Comparison of ENCODE assay signal across 8 cellular contexts in the genomic region with DNA sequence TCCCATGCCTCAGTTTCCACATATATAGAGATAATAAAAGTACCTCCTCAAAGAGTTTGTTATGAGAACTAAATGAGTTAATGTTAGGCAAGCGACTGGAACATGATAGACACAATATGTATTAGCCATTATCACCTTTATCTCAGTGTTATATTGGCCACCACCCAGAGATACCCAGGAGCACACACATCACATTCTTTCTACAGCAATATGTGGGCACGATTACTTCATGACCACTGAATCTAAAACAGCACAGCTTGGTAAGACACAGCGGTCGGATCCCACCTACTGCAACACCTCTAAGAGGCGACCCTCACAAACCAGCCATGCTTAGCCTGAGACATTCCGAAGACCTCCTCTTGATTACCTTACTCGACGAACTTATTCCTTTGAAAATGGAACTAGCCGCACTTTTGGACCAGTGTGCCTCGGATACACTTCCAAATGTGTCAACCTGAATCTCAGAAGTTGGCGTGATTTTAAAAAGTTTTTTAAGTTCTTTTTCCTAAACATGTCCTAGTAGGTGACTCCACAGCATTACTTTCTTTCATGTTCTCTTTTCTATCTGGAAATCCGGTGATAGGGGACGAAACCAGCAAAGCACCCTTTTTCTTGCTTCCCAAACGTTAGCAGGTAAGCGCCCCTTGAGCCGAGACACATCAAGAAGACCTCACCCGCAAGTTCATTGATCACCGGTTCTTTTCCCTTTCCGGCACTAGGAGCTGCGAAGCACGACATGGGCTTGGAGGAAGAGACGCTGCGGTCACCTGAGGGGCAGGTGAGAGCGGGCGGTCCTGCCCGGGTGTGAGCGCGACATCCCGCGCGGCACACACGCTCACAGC. TPM values are rescaled to one million over a fixed set of nuclear protein-coding genes. Genes with fewer than 3 reads are reported as not detected.
DNase-seq lines count a peak whose midpoint lies in the region; ATAC-seq and TF ChIP-seq lines count a peak whose summit lies in the region.

No MANE protein-coding gene starts in this region.

- TF ChIP-seq POLR2A in breast epithelium (IDR thresholded peaks at IDR 0.05) = no peak
- TF ChIP-seq POLR2A in vagina (IDR thresholded peaks at IDR 0.05) = no peak

- H3K27me3 ChIP-seq in SK-N-SH (ENCODE audit: insufficient read depth) (no peaks in the 10 kb centered on the region), MG63 (no peaks in the 10 kb centered on the region), breast epithelium (no peaks in the 10 kb centered on the region), vagina (no peaks in the 10 kb centered on the region)

- H2AFZ ChIP-seq in SK-N-SH (ENCODE audit: low read depth) = peak overlapping the region; percentile 81; the same call in 1 of the 2 replicates

- POLR2A ChIA-PET in SK-N-SH (lab: Yijun Ruan, JAX) = no interaction called here

- no peak for DNase-seq in SK-N-SH
- no peak for DNase-seq in MG63
- peak in 1 of 2 donors; percentile 33 for DNase-seq in breast epithelium (ENCODE audit: low spot score in 2 of 2)
- DNase-seq in memory B cell (ENCODE audit: low spot score in 2 of 2) = no peak
- DNase-seq in vagina (ENCODE audit: extremely low spot score in 2 of 2) = peak in 1 of 2 donors; percentile 79

- TF ChIP-seq CTCF in SK-N-SH (IDR thresholded peaks at IDR 0.05) (no peak), breast epithelium (IDR thresholded peaks at IDR 0.05) (no peak), vagina (IDR thresholded peaks at IDR 0.05) (no peak)

- WGBS in SK-N-SH (ENCODE audit: low lambda C conversion rate) = 40% methylated on average over 26 of the region's 32 CpGs

- no peaks in the 10 kb centered on the region for H3K9me2 ChIP-seq in SK-N-SH

- H3K9ac ChIP-seq in SK-N-SH = peak overlapping the region; percentile 60

- intact Hi-C loops in breast epithelium (cut with DNase I; ENCODE audit: low total_unique reads) = loop anchor here (10.0 kb wide), 1 partner anchor 630 kb away; no protein-coding TSS in a partner anchor
- intact Hi-C loops in vagina (cut with DNase I) = loop anchor here (5.0 kb wide), 1 partner anchor 983 kb away; a partner anchor contains a TSS

- H3K27me3 Mint-ChIP-seq in memory B cell = no peaks in the 10 kb centered on the region

- no peaks in the 10 kb centered on the region for H3K79me2 ChIP-seq in SK-N-SH (ENCODE audit: insufficient read depth)

- H3K4me1 Mint-ChIP-seq in memory B cell = peaks cover 20% of the 10 kb centered on the region

- peak overlapping the region; percentile 86 for H3K4me3 Mint-ChIP-seq in memory B cell

- no peaks in the 10 kb centered on the region for H3K9me3 ChIP-seq in SK-N-SH
- no peaks in the 10 kb centered on the region for H3K9me3 ChIP-seq in MG63
- no peaks in the 10 kb centered on the region for H3K9me3 ChIP-seq in breast epithelium
- H3K9me3 ChIP-seq in vagina = no peaks in the 10 kb centered on the region

- peaks cover 5% of the 10 kb centered on the region for H3K36me3 Mint-ChIP-seq in memory B cell

- peaks cover 0 to 10% of the 10 kb centered on the region in 2 experiments; a peak in 1 of 4 replicates for H3K4me1 ChIP-seq in SK-N-SH (ENCODE audit: control insufficient read depth in 1 of 2, insufficient read depth in 2 of 2, low read depth in 1 of 2, low read length in 1 of 2)
- peaks cover 0 to 4% of the 10 kb centered on the region in 2 donors for H3K4me1 ChIP-seq in breast epithelium
- H3K4me1 ChIP-seq in vagina = peaks cover 11% of the 10 kb centered on the region

- peak overlapping the region; percentile 93 for H3K27ac Mint-ChIP-seq in memory B cell

- H3K4me2 ChIP-seq in SK-N-SH = peak overlapping the region; percentile 92

- CTCF ChIA-PET in SK-N-SH (lab: Yijun Ruan, JAX) = interaction anchor here (0.9 kb wide), 1 partner anchor 638 kb away, joined by 3 read pairs; no protein-coding TSS in a partner anchor

- H3F3A ChIP-seq in SK-N-SH (replicated peaks; ENCODE audit: insufficient read depth) = no peaks in the 10 kb centered on the region

- TF ChIP-seq EP300 in SK-N-SH (IDR thresholded peaks at IDR 0.05; ENCODE audit: borderline replicate concordance in 1 of 2, low read depth in 1 of 2, low read length in 1 of 2) = no peak

- H3K4me3 ChIP-seq in SK-N-SH (ENCODE audit: low read depth in 2 of 2, low read length in 1 of 2) (peak overlapping the region; percentile 82 to 98), MG63 (peak overlapping the region; percentile 66), breast epithelium (peak overlapping the region; percentile 69 to 97 (median 95)), vagina (peak overlapping the region; percentile 95 to 97)

- TF ChIP-seq RAD21 in SK-N-SH (IDR thresholded peaks at IDR 0.05; ENCODE audit: low read length) = no peak

- no peaks in the 10 kb centered on the region for H3K36me3 ChIP-seq in SK-N-SH (replicated peaks in 1 of 2; ENCODE audit: control insufficient read depth in 1 of 2, insufficient read depth in 2 of 2, low read length in 1 of 2)
- H3K36me3 ChIP-seq in MG63 = no peaks in the 10 kb centered on the region
- no peaks in the 10 kb centered on the region for H3K36me3 ChIP-seq in breast epithelium
- H3K36me3 ChIP-seq in vagina = no peaks in the 10 kb centered on the region

- no peak overlapping the region for H3K27ac ChIP-seq in SK-N-SH (ENCODE audit: low read depth in 2 of 2, low read length in 1 of 2)
- peak overlapping the region; percentile 92 to 96 for H3K27ac ChIP-seq in breast epithelium
- H3K27ac ChIP-seq in vagina = peak overlapping the region; percentile 93

- H4K20me1 ChIP-seq in SK-N-SH (ENCODE audit: insufficient read depth) = no peaks in the 10 kb centered on the region

- no peaks in the 10 kb centered on the region for H3K9me3 Mint-ChIP-seq in memory B cell

- ATAC-seq in SK-N-SH treated with all-trans-retinoic acid at 6 μM for 48 hours = no peak
- no peak for ATAC-seq in memory B cell (ENCODE audit: low read depth)
- no peak for ATAC-seq in HG03520 (IDR thresholded peaks at IDR 0.05; ENCODE audit: unreplicated experiment)
- ATAC-seq in HG03342 (IDR thresholded peaks at IDR 0.05; ENCODE audit: unreplicated experiment) = no peak

TF ChIP-seq in SK-N-SH, 30 proteins besides CTCF, POLR2A, EP300 and RAD21 (continues in another document):
- no peak for TF ChIP-seq TCF12 (IDR thresholded peaks at IDR 0.05)
- no peak for TF ChIP-seq MXI1 (IDR thresholded peaks at IDR 0.05; ENCODE audit: low read depth, low read length)
- no peak for TF ChIP-seq SMC3 (IDR thresholded peaks at IDR 0.05; ENCODE audit: low read depth, low read length)
- TF ChIP-seq GATA2 (CRISPR knock-in tag; IDR thresholded peaks at IDR 0.05) = no peak
- TF ChIP-seq, protein P1, sequence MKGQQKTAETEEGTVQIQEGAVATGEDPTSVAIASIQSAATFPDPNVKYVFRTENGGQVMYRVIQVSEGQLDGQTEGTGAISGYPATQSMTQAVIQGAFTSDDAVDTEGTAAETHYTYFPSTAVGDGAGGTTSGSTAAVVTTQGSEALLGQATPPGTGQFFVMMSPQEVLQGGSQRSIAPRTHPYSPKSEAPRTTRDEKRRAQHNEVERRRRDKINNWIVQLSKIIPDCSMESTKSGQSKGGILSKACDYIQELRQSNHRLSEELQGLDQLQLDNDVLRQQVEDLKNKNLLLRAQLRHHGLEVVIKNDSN (IDR thresholded peaks at IDR 0.05; ENCODE audit: borderline replicate concordance, low read depth) = no peak
- no peak for TF ChIP-seq RFX5 (IDR thresholded peaks at IDR 0.05; ENCODE audit: low read length)
- TF ChIP-seq TEAD4 (IDR thresholded peaks at IDR 0.05; ENCODE audit: borderline replicate concordance, insufficient read depth) = no peak

TF ChIP-seq in SK-N-SH treated with all-trans-retinoic acid at 6 μM for 48 hours, 23 proteins besides CTCF, POLR2A, EP300 and RAD21 (continues in another document):
- TF ChIP-seq, protein P2, sequence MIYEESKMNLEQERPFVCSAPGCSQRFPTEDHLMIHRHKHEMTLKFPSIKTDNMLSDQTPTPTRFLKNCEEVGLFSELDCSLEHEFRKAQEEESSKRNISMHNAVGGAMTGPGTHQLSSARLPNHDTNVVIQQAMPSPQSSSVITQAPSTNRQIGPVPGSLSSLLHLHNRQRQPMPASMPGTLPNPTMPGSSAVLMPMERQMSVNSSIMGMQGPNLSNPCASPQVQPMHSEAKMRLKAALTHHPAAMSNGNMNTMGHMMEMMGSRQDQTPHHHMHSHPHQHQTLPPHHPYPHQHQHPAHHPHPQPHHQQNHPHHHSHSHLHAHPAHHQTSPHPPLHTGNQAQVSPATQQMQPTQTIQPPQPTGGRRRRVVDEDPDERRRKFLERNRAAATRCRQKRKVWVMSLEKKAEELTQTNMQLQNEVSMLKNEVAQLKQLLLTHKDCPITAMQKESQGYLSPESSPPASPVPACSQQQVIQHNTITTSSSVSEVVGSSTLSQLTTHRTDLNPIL (CRISPR knock-in tag; IDR thresholded peaks at IDR 0.05; ENCODE audit: low read depth) = no peak
- TF ChIP-seq TOX (CRISPR knock-in tag; IDR thresholded peaks at IDR 0.05; ENCODE audit: borderline replicate concordance) = no peak
- TF ChIP-seq, protein P3, sequence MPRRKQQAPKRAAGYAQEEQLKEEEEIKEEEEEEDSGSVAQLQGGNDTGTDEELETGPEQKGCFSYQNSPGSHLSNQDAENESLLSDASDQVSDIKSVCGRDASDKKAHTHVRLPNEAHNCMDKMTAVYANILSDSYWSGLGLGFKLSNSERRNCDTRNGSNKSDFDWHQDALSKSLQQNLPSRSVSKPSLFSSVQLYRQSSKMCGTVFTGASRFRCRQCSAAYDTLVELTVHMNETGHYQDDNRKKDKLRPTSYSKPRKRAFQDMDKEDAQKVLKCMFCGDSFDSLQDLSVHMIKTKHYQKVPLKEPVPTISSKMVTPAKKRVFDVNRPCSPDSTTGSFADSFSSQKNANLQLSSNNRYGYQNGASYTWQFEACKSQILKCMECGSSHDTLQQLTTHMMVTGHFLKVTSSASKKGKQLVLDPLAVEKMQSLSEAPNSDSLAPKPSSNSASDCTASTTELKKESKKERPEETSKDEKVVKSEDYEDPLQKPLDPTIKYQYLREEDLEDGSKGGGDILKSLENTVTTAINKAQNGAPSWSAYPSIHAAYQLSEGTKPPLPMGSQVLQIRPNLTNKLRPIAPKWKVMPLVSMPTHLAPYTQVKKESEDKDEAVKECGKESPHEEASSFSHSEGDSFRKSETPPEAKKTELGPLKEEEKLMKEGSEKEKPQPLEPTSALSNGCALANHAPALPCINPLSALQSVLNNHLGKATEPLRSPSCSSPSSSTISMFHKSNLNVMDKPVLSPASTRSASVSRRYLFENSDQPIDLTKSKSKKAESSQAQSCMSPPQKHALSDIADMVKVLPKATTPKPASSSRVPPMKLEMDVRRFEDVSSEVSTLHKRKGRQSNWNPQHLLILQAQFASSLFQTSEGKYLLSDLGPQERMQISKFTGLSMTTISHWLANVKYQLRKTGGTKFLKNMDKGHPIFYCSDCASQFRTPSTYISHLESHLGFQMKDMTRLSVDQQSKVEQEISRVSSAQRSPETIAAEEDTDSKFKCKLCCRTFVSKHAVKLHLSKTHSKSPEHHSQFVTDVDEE (CRISPR knock-in tag; IDR thresholded peaks at IDR 0.05) = no peak
- no peak for TF ChIP-seq ARNTL (CRISPR knock-in tag; IDR thresholded peaks at IDR 0.05; ENCODE audit: borderline replicate concordance, low read depth)
- TF ChIP-seq ZC3H10 (CRISPR knock-in tag; IDR thresholded peaks at IDR 0.05) = no peak

RNA-seq across cellular contexts. Expression of a gene that starts 0.9 kb away (rescaled TPM):
- polyA plus RNA-seq in SK-N-SH (2012; rRNA removed) = 12.0 and 12.3 TPM in 2 replicates
- 17.1 and 27.9 TPM in 2 replicates for polyA plus RNA-seq in SK-N-SH (2012; cell fraction: cytosol; rRNA removed)
- polyA plus RNA-seq in SK-N-SH (2012; cell fraction: nucleus; rRNA removed) = 8.3 and 9.1 TPM in 2 replicates
- 0.22 and 1.8 TPM in 2 replicates for total RNA-seq in MG63 (2014; rRNA removed; shearing (Covaris generic); ENCODE audit: low replicate concordance)
- total RNA-seq in breast epithelium (10 to 100 TPM in 2 of 3 donors, 1 to 10 TPM in 1; 7.5 to 29.2 (median 17.0) TPM), vagina (30.2 TPM)

Comparison
In these comparisons a context has a peak if more than half of its experiments do, and no peak if none do; other contexts are left out.
1. H3K27ac ChIP-seq: peak in breast epithelium (2 of 2) and vagina (single experiment); none in SK-N-SH (0 of 2).
2. Peak in every context shown above with its lines, with median percentiles within 50 percentile points of each other: H3K4me3 ChIP-seq.